ENCODE assay signal across 27 cellular contexts in genomic region chr2:195451160-195451559, GRCh38.
DNase-seq lines count a peak whose midpoint lies in the region; ATAC-seq, FAIRE-seq and TF ChIP-seq lines count a peak whose summit lies in the region.
"Had no signal": no experiment of that assay in that cellular context is flagged by ENCODE, and none has a peak within 500 bp of the region (broad histone marks: within the 10 kb centered on the region; RNA-seq: fewer than 3 reads in every experiment).

No MANE protein-coding gene starts in this region.

- H3K27me3 ChIP-seq in heart right ventricle (no peaks in the 10 kb centered on the region), tibial artery (no peaks in the 10 kb centered on the region)
- H3K27me3 ChIP-seq: BLaER1, Peyer's patch, SJSA1 had no signal

- TF ChIP-seq CTCF in heart right ventricle (IDR thresholded peaks at IDR 0.05): no peak
- no peak for TF ChIP-seq CTCF in GM10248 (IDR thresholded peaks at IDR 0.05; ENCODE audit: control extremely low read depth, extremely low read depth, low read depth, missing control alignments)
- no peak for TF ChIP-seq CTCF in coronary artery (IDR thresholded peaks at IDR 0.05)
- TF ChIP-seq CTCF in tibial artery (IDR thresholded peaks at IDR 0.05): no peak

- peak in 6 of 8 donors; percentile 56 to 86 (median 64) for ATAC-seq in heart right ventricle
- ATAC-seq: T-helper 17 cell had no signal

- POLR2A ChIA-PET in GM10248 (lab: Yijun Ruan, JAX): no interaction called here

- FAIRE-seq in GM19239 (lab: Jason Lieb, UNC): peak; percentile 26
- FAIRE-seq: A204.1 had no signal

- H3K36me3 ChIP-seq in heart right ventricle (no peaks in the 10 kb centered on the region), tibial artery (no peaks in the 10 kb centered on the region)
- H3K36me3 ChIP-seq: BLaER1, HAP-1, Peyer's patch, SJSA1 had no signal

- CTCF ChIA-PET in GM10248 (lab: Yijun Ruan, JAX): interaction anchor here (1.0 to 1.5 kb wide), 3 partner anchors 9 to 209 kb away, joined by 3 to 4 read pairs (median 3); no protein-coding TSS in a partner anchor

- H3K4me1 ChIP-seq in heart right ventricle: no peaks in the 10 kb centered on the region
- no peaks in the 10 kb centered on the region for H3K4me1 ChIP-seq in tibial artery
- H3K4me1 ChIP-seq: BLaER1, Peyer's patch, SJSA1 had no signal

- intact Hi-C loops in heart right ventricle (cut with DNase I) (loop anchor here in 1 of 10 donors (5.0 kb wide), 1 partner anchor 1979 kb away; no protein-coding TSS in a partner anchor), tibial artery (cut with DNase I; ENCODE audit: low total_unique reads) (no loop called here)

- DNase-seq in AG08395 (ENCODE audit: low spot score) (peak; percentile 4), GM19239 (ENCODE audit: insufficient read length, low spot score) (no peak), OCI-M1 (lab: John Stamatoyannopoulos, UW) (peak; percentile 27), heart right ventricle (no peak), NCI-H2029 treated with DMSO at 0.1 percent for 48 hours (lab: John Stamatoyannopoulos, UW) (no peak), GM10248 (ENCODE audit: extremely low spot score) (no peak), coronary artery (ENCODE audit: low spot score) (no peak), tibial artery (no peak)
- DNase-seq: activated CD4-positive, alpha-beta T cell treated with anti-CD3 and anti-CD28 coated beads for 4 hours; aorta; caudate nucleus; COR-L47; DMS79 treated with DMSO at 0.1 percent for 48 hours; head of caudate nucleus; naive B cell; NCI-H1092 treated with DMSO at 0.1 percent for 48 hours; NCI-H2029; NCI-H345; occipital lobe; Peyer's patch; stimulated activated CD4-positive, alpha-beta T cell treated with anti-CD3 and anti-CD28 coated beads, Interleukin-2, amount 100 ng/mL, for 24 hours; T-helper 17 cell had no signal

- H3K27ac ChIP-seq in heart right ventricle (peak overlapping the region in 4 of 10 donors; percentile 35 to 47 (median 42)), coronary artery (no peak overlapping the region), tibial artery (no peak overlapping the region)
- H3K27ac ChIP-seq: BLaER1, Peyer's patch, SJSA1 had no signal

- 75 to 77% methylated on average over 4 of the region's 4 CpGs for WGBS in heart right ventricle, 2 donors

- H3K9me3 ChIP-seq in heart right ventricle (no peaks in the 10 kb centered on the region), tibial artery (no peaks in the 10 kb centered on the region)
- H3K9me3 ChIP-seq: BLaER1, HAP-1, Peyer's patch, SJSA1 had no signal

- H3K4me3 ChIP-seq in heart right ventricle (no peak overlapping the region), coronary artery (no peak overlapping the region), tibial artery (no peak overlapping the region)
- H3K4me3 ChIP-seq: BLaER1, HAP-1, Peyer's patch, SJSA1, smooth muscle cell had no signal

Comparison
In these comparisons a context has a peak if more than half of its experiments do, and no peak if none do; other contexts are left out.
1. DNase-seq: peak in AG08395 (single experiment) and OCI-M1 (single experiment); none in GM19239 (single experiment), heart right ventricle (0 of 2), NCI-H2029 treated with DMSO at 0.1 percent for 48 hours (single experiment), GM10248 (single experiment), coronary artery (single experiment) and tibial artery (0 of 2).